In the genomic region with DNA sequence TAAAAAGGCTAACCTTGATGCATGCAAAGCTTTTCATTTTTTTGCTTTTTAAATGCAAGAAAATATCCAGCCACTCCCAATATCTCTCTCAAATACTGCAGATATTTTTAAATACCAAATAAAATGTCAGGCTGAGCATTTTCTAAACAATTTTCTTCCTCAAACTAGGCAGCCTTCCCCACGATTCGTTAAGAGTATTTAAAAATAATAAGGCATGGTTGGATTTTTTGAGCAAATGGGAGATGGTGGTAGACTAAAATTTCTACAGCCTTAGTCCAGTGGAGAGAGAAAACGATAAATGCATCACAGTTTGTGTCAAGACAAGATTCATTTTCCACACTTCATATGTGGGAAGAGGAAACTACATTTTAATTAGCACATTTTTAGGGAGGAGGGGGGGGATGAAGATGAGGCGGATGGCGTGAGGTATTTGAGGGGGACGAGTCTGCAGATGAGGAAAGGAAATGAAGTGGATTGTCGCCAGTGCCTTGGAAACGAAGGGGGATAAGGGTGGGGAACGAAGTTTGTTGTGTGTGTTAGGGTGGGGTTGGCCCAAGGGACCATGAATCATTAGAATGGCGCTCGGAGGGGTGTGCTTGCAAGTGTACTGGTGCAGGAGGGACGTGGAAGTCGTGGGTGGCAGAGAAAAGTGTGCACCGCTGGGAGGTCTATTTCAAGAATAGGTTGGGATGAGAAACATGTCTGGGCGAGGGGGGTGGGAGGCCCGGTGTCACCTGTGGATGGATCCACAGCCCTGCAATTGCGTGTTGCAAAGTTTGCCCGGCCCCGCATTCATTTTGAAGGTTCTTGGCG, we compare ENCODE assay signal across 8 cellular contexts. TPM values are rescaled to one million over a fixed set of nuclear protein-coding genes. Genes with fewer than 3 reads are reported as not detected.
DNase-seq lines count a peak whose midpoint lies in the region; ATAC-seq and TF ChIP-seq lines count a peak whose summit lies in the region.

No MANE protein-coding gene starts in this region.

- H3K36me3 ChIP-seq in SK-N-SH (replicated peaks in 1 of 2; ENCODE audit: control insufficient read depth in 1 of 2, insufficient read depth in 2 of 2, low read length in 1 of 2): no peaks in the 10 kb centered on the region
- H3K36me3 ChIP-seq in trophoblast cell (ENCODE audit: control insufficient read depth in 1 of 2, insufficient read depth in 2 of 2, low read length in 2 of 2): no peaks in the 10 kb centered on the region

- peaks cover 11% of the 10 kb centered on the region for H3K36me3 Mint-ChIP-seq in activated CD4-positive, alpha-beta T cell treated with anti-CD3 and anti-CD28 coated beads, Interleukin-2, amount 10 ng/mL, durations not matched to agents 7 days and 5 days (ENCODE audit: low read depth)

- H3K4me2 ChIP-seq in SK-N-SH (peak overlapping the region; percentile 82), trophoblast cell (ENCODE audit: low read length) (peak overlapping the region; percentile 71)

- peak overlapping the region; percentile 60 to 89; a peak in 3 of 4 replicates for H3K4me3 ChIP-seq in SK-N-SH (ENCODE audit: low read depth in 2 of 2, low read length in 1 of 2)
- no peak overlapping the region for H3K4me3 ChIP-seq in trophoblast cell (ENCODE audit: low read depth, low read length)

- H4K12ac ChIP-seq in trophoblast cell (ENCODE audit: low read depth, low read length): peak overlapping the region; percentile 95

- H3K27ac Mint-ChIP-seq in activated CD4-positive, alpha-beta T cell treated with anti-CD3 and anti-CD28 coated beads, Interleukin-2, amount 10 ng/mL, durations not matched to agents 7 days and 5 days: no peak overlapping the region

- DNase-seq in SK-N-SH (peak; percentile 16), Right ventricle myocardium superior (peak; percentile 75), trophoblast cell (no peak)
- DNase-seq in activated CD4-positive, alpha-beta T cell treated with anti-CD3 and anti-CD28 coated beads, Interleukin-2, amount 10 ng/mL, durations not matched to agents 7 days and 5 days: peak; percentile 15
- no peak for DNase-seq in activated effector memory CD4-positive, alpha-beta T cell treated with Interleukin-2 at 50 U/mL for 16 hours

- H4K20me1 ChIP-seq in SK-N-SH (ENCODE audit: insufficient read depth): peaks cover 7% of the 10 kb centered on the region; the same call in 1 of the 2 replicates

- WGBS in SK-N-SH (ENCODE audit: low lambda C conversion rate): 65% methylated on average over 20 of the region's 20 CpGs
- WGBS in trophoblast cell (ENCODE audit: extremely low coverage, insufficient coverage, insufficient read length): 100% methylated on average over 3 of the region's 20 CpGs

- H2AK5ac ChIP-seq in trophoblast cell (ENCODE audit: low read length): peak overlapping the region; percentile 86

- TF ChIP-seq CTCF in SK-N-SH (IDR thresholded peaks at IDR 0.05): no peak

- ATAC-seq in SK-N-SH treated with all-trans-retinoic acid at 6 μM for 48 hours (no peak), Right ventricle myocardium superior (ENCODE audit: poor library complexity) (peak; percentile 22), GM18858 (IDR thresholded peaks at IDR 0.05; ENCODE audit: unreplicated experiment) (no peak), HG02678 (IDR thresholded peaks at IDR 0.05; ENCODE audit: unreplicated experiment) (no peak)

- H3K18ac ChIP-seq in trophoblast cell (ENCODE audit: low read length): peak overlapping the region; percentile 95

- POLR2A ChIA-PET in SK-N-SH (lab: Yijun Ruan, JAX): interaction anchor here (1.0 to 2.7 kb wide), 3 partner anchors 30 to 41 kb away, joined by 3 to 13 read pairs (median 4); no protein-coding TSS in a partner anchor
- POLR2A ChIA-PET in activated CD4-positive, alpha-beta T cell treated with anti-CD3 and anti-CD28 coated beads, Interleukin-2, amount 10 ng/mL, durations not matched to agents 7 days and 5 days (lab: Charles Lee): no interaction called here

- peak overlapping the region; percentile 98 for H3K14ac ChIP-seq in trophoblast cell (ENCODE audit: low read length)

- no peak overlapping the region for H3K23ac ChIP-seq in trophoblast cell (ENCODE audit: low read length)

- peak overlapping the region; percentile 96 for H2BK120ac ChIP-seq in trophoblast cell (ENCODE audit: insufficient read depth, low read length, poor library complexity)

- H3K9ac ChIP-seq in SK-N-SH: peak overlapping the region; percentile 80
- H3K9ac ChIP-seq in trophoblast cell (ENCODE audit: low read length): peak overlapping the region; percentile 81

- peak overlapping the region; percentile 97 for H2BK5ac ChIP-seq in trophoblast cell (ENCODE audit: low read depth, low read length, poor library complexity)

- H3K9me3 ChIP-seq in SK-N-SH: no peaks in the 10 kb centered on the region
- no peaks in the 10 kb centered on the region for H3K9me3 ChIP-seq in trophoblast cell (ENCODE audit: insufficient read depth, low read depth, low read length)

- no peak overlapping the region for H3K4ac ChIP-seq in trophoblast cell (ENCODE audit: low read depth, low read length)

- H3K4me3 Mint-ChIP-seq in activated CD4-positive, alpha-beta T cell treated with anti-CD3 and anti-CD28 coated beads, Interleukin-2, amount 10 ng/mL, durations not matched to agents 7 days and 5 days: no peak overlapping the region

- TF ChIP-seq RAD21 in SK-N-SH (IDR thresholded peaks at IDR 0.05; ENCODE audit: low read length): no peak

- CTCF ChIA-PET in SK-N-SH (lab: Yijun Ruan, JAX): interaction anchor here (1.0 to 3.8 kb wide), 5 partner anchors 9 to 131 kb away, joined by 3 to 22 read pairs (median 3); no protein-coding TSS in a partner anchor
- CTCF ChIA-PET in activated CD4-positive, alpha-beta T cell treated with anti-CD3 and anti-CD28 coated beads, Interleukin-2, amount 10 ng/mL, durations not matched to agents 7 days and 5 days (lab: Charles Lee): no interaction called here

- H3K9me2 ChIP-seq in SK-N-SH: no peaks in the 10 kb centered on the region

- H4K91ac ChIP-seq in trophoblast cell (ENCODE audit: low read depth, low read length): peak overlapping the region; percentile 99

- H3K79me2 ChIP-seq in SK-N-SH (ENCODE audit: insufficient read depth): peaks cover 35% of the 10 kb centered on the region
- H3K79me2 ChIP-seq in trophoblast cell (ENCODE audit: control insufficient read depth, insufficient read depth, low read length, poor library complexity): peaks cover 14% of the 10 kb centered on the region

- H3K79me1 ChIP-seq in trophoblast cell (ENCODE audit: low read length): peaks cover 15% of the 10 kb centered on the region

- H2AFZ ChIP-seq in SK-N-SH (ENCODE audit: low read depth): peak overlapping the region; percentile 96
- peak overlapping the region; percentile 97 for H2AFZ ChIP-seq in trophoblast cell (ENCODE audit: insufficient read depth, low read length, poor library complexity)

- peak overlapping the region; percentile 96 for H4K8ac ChIP-seq in trophoblast cell (ENCODE audit: low read depth, low read length)

- H3K27ac ChIP-seq in SK-N-SH (ENCODE audit: low read depth in 2 of 2, low read length in 1 of 2) (peak overlapping the region; percentile 62 to 88; a peak in 3 of 4 replicates), trophoblast cell (ENCODE audit: low read depth, low read length) (peak overlapping the region; percentile 80)

- no peaks in the 10 kb centered on the region for H3K9me3 Mint-ChIP-seq in activated CD4-positive, alpha-beta T cell treated with anti-CD3 and anti-CD28 coated beads, Interleukin-2, amount 10 ng/mL, durations not matched to agents 7 days and 5 days

- H3K27me3 Mint-ChIP-seq in activated CD4-positive, alpha-beta T cell treated with anti-CD3 and anti-CD28 coated beads, Interleukin-2, amount 10 ng/mL, durations not matched to agents 7 days and 5 days: peaks cover 6% of the 10 kb centered on the region

- peaks cover 26% of the 10 kb centered on the region for H3K4me1 Mint-ChIP-seq in activated CD4-positive, alpha-beta T cell treated with anti-CD3 and anti-CD28 coated beads, Interleukin-2, amount 10 ng/mL, durations not matched to agents 7 days and 5 days

- no peaks in the 10 kb centered on the region for H3K27me3 ChIP-seq in SK-N-SH (ENCODE audit: insufficient read depth)
- H3K27me3 ChIP-seq in trophoblast cell (ENCODE audit: insufficient read depth, low read length): no peaks in the 10 kb centered on the region

- intact Hi-C loops in Right ventricle myocardium superior (cut with DNase I): loop anchor here (10.0 kb wide), 2 partner anchors 108 to 112 kb away; no protein-coding TSS in a partner anchor

- H3K4me1 ChIP-seq in SK-N-SH (ENCODE audit: control insufficient read depth in 1 of 2, insufficient read depth in 2 of 2, low read depth in 1 of 2, low read length in 1 of 2) (peaks cover 32% of the 10 kb centered on the region in 2 experiments; a peak in 3 of 4 replicates), trophoblast cell (ENCODE audit: control insufficient read depth in 1 of 2, insufficient read depth in 2 of 2, low read length in 2 of 2) (peaks cover 9 to 14% of the 10 kb centered on the region in 2 experiments)

- no peak for TF ChIP-seq EP300 in SK-N-SH (IDR thresholded peaks at IDR 0.05; ENCODE audit: borderline replicate concordance in 1 of 2, low read depth in 1 of 2, low read length in 1 of 2)

- H3F3A ChIP-seq in SK-N-SH (replicated peaks; ENCODE audit: insufficient read depth): peaks cover 10% of the 10 kb centered on the region

- peak overlapping the region; percentile 89 for H2BK12ac ChIP-seq in trophoblast cell (ENCODE audit: low read length)

TF ChIP-seq in SK-N-SH, 30 proteins besides CTCF, POLR2A, EP300 and RAD21 (continues in another document):
- TF ChIP-seq CHD2 (IDR thresholded peaks at IDR 0.05; ENCODE audit: low read length, partially characterized antibody) (no peak), EZH2phosphoT487 (IDR thresholded peaks at IDR 0.05; ENCODE audit: borderline replicate concordance, low read depth) (no peak)

TF ChIP-seq in SK-N-SH treated with all-trans-retinoic acid at 6 μM for 48 hours, 23 proteins besides CTCF, POLR2A, EP300 and RAD21:
- no peak for TF ChIP-seq SNAI2 (CRISPR knock-in tag; IDR thresholded peaks at IDR 0.05)
TF ChIP-seq in SK-N-SH treated with all-trans-retinoic acid at 6 μM for 48 hours: peak in this region for 0.

RNA-seq across cellular contexts. Expression of gene ADD3, which starts 1.2 kb away (rescaled TPM):
- polyA plus RNA-seq in SK-N-SH (2012; rRNA removed): 27.6 and 144 TPM in 2 replicates
- 39.2 and 59.7 TPM in 2 replicates for polyA plus RNA-seq in SK-N-SH (2012; cell fraction: cytosol; rRNA removed)
- polyA plus RNA-seq in SK-N-SH (2012; cell fraction: nucleus; rRNA removed): 26.9 and 74.1 TPM in 2 replicates
- 100 to 1,000 TPM; 360 to 444 TPM for total RNA-seq in activated CD4-positive, alpha-beta T cell treated with anti-CD3 and anti-CD28 coated beads, Interleukin-2, amount 10 ng/mL, durations not matched to agents 7 days and 5 days
- total RNA-seq in Right ventricle myocardium superior: 115 TPM
- polyA plus RNA-seq in trophoblast cell (2013): 62.9 and 91.7 TPM in 2 replicates

Comparison
In these comparisons a context has a peak if more than half of its experiments do, and no peak if none do; other contexts are left out.
1. DNase-seq: peak in SK-N-SH (single experiment), activated CD4-positive, alpha-beta T cell treated with anti-CD3 and anti-CD28 coated beads, Interleukin-2, amount 10 ng/mL, durations not matched to agents 7 days and 5 days (single experiment) and Right ventricle myocardium superior (single experiment); none in trophoblast cell (0 of 2) and activated effector memory CD4-positive, alpha-beta T cell treated with Interleukin-2 at 50 U/mL for 16 hours (single experiment).